1 cellular context compared by ENCODE assay signal in the genomic region with DNA sequence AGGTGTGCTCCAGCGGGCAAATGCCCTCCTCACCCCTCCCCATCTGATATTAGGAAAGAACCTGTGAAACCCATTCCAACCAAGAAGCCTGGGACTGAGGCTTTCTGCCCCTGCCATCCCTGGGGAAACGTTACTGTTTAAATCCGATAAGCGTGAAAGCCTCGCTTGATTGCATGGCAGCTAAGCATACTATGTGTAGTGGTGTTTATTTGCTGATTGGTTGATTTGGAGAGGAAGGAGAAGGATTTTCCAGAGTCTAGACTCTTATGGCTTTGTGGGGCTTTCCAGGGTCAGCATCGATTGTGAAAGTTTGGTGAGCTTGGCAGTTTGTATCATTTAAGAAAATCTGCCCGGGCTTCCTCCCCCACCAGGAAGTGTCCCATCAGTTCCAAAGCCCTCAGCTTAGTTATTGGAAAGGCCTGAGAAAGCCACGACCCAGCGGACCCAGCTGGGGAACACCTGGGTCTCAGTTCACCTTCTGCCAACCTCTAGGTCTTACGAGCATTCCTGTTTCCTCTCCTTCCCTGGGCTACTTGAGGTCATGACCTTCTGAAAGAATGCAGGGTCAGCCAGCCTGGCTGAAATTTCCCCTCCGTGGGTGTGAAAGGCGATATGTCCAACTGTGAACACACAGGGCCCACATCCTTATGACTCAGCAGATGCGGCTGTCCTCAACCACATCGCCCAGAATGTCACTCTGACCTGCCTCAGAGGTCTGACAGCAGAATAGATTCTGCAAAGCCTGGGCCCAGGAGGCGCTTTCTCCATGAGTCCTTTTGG.
TF ChIP-seq lines count a peak whose summit lies in the region.

No MANE protein-coding gene starts in this region.

TF ChIP-seq in K562, 482 proteins besides CTCF, POLR2A, EP300 and RAD21 (continued from another document and continues in another):
- TF ChIP-seq, protein P1, sequence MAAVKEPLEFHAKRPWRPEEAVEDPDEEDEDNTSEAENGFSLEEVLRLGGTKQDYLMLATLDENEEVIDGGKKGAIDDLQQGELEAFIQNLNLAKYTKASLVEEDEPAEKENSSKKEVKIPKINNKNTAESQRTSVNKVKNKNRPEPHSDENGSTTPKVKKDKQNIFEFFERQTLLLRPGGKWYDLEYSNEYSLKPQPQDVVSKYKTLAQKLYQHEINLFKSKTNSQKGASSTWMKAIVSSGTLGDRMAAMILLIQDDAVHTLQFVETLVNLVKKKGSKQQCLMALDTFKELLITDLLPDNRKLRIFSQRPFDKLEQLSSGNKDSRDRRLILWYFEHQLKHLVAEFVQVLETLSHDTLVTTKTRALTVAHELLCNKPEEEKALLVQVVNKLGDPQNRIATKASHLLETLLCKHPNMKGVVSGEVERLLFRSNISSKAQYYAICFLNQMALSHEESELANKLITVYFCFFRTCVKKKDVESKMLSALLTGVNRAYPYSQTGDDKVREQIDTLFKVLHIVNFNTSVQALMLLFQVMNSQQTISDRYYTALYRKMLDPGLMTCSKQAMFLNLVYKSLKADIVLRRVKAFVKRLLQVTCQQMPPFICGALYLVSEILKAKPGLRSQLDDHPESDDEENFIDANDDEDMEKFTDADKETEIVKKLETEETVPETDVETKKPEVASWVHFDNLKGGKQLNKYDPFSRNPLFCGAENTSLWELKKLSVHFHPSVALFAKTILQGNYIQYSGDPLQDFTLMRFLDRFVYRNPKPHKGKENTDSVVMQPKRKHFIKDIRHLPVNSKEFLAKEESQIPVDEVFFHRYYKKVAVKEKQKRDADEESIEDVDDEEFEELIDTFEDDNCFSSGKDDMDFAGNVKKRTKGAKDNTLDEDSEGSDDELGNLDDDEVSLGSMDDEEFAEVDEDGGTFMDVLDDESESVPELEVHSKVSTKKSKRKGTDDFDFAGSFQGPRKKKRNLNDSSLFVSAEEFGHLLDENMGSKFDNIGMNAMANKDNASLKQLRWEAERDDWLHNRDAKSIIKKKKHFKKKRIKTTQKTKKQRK (IDR thresholded peaks at IDR 0.05; ENCODE audit: borderline replicate concordance, low read depth, low read length) = no peak
- TF ChIP-seq TEAD1 (CRISPR knock-in tag; IDR thresholded peaks at IDR 0.05) (peak; percentile 89 to 92), EHMT2 (IDR thresholded peaks at IDR 0.05) (no peak), E2F3 (CRISPR knock-in tag; IDR thresholded peaks at IDR 0.05) (no peak), LEF1 (IDR thresholded peaks at IDR 0.05) (peak; percentile 92), DACH1 (IDR thresholded peaks at IDR 0.05; ENCODE audit: partially characterized antibody) (no peak), HMGN3 (IDR thresholded peaks at IDR 0.05; ENCODE audit: borderline replicate concordance, extremely low read depth, insufficient read length, low read depth, low read length) (no peak), SMAD3 (CRISPR knock-in tag; conservative IDR thresholded peaks at IDR 0.05) (no peak), TEAD4 (IDR thresholded peaks at IDR 0.05; ENCODE audit: low read length) (peak; percentile 87), TEAD4 (CRISPR knock-in tag; IDR thresholded peaks at IDR 0.05; ENCODE audit: borderline replicate concordance) (no peak), NR2C2 (CRISPR knock-in tag; IDR thresholded peaks at IDR 0.05) (peak; percentile 85; the same call in 1 of the 2 replicates), NR2C2 (tag; IDR thresholded peaks at IDR 0.05) (peak; percentile 95), FOXP1 (CRISPR knock-in tag; IDR thresholded peaks at IDR 0.05) (no peak; the same call in 1 of the 2 replicates), MIER1 (IDR thresholded peaks at IDR 0.05; ENCODE audit: low read depth) (no peak), ZNF23 (CRISPR knock-in tag; IDR thresholded peaks at IDR 0.05) (no peak), ZFP1 (CRISPR knock-in tag; IDR thresholded peaks at IDR 0.05) (0 out of 2 replicates have a peak, but pooled peaks have one; percentile 35), SRF (CRISPR knock-in tag; IDR thresholded peaks at IDR 0.05) (peak in 1 of 2 experiments; percentile 58; a peak in 1 of 4 replicates), ESRRB (CRISPR knock-in tag; IDR thresholded peaks at IDR 0.05; ENCODE audit: borderline replicate concordance) (no peak), EP400 (IDR thresholded peaks at IDR 0.05) (peak; percentile 63), KHSRP (IDR thresholded peaks at IDR 0.05) (no peak), DIDO1 (tag; IDR thresholded peaks at IDR 0.05; ENCODE audit: low read depth) (no peak), ZNF24 (IDR thresholded peaks at IDR 0.05) (peak; percentile 54; the same call in 1 of the 2 replicates), HNRNPUL1 (IDR thresholded peaks at IDR 0.05; ENCODE audit: low read length) (no peak)
- TF ChIP-seq, protein P2, sequence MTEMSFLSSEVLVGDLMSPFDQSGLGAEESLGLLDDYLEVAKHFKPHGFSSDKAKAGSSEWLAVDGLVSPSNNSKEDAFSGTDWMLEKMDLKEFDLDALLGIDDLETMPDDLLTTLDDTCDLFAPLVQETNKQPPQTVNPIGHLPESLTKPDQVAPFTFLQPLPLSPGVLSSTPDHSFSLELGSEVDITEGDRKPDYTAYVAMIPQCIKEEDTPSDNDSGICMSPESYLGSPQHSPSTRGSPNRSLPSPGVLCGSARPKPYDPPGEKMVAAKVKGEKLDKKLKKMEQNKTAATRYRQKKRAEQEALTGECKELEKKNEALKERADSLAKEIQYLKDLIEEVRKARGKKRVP (CRISPR knock-in tag; IDR thresholded peaks at IDR 0.05) = peak; percentile 41; the same call in 1 of the 2 replicates
- TF ChIP-seq, protein P3, sequence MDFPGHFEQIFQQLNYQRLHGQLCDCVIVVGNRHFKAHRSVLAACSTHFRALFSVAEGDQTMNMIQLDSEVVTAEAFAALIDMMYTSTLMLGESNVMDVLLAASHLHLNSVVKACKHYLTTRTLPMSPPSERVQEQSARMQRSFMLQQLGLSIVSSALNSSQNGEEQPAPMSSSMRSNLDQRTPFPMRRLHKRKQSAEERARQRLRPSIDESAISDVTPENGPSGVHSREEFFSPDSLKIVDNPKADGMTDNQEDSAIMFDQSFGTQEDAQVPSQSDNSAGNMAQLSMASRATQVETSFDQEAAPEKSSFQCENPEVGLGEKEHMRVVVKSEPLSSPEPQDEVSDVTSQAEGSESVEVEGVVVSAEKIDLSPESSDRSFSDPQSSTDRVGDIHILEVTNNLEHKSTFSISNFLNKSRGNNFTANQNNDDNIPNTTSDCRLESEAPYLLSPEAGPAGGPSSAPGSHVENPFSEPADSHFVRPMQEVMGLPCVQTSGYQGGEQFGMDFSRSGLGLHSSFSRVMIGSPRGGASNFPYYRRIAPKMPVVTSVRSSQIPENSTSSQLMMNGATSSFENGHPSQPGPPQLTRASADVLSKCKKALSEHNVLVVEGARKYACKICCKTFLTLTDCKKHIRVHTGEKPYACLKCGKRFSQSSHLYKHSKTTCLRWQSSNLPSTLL (IDR thresholded peaks at IDR 0.05) = no peak
- TF ChIP-seq, protein P4, sequence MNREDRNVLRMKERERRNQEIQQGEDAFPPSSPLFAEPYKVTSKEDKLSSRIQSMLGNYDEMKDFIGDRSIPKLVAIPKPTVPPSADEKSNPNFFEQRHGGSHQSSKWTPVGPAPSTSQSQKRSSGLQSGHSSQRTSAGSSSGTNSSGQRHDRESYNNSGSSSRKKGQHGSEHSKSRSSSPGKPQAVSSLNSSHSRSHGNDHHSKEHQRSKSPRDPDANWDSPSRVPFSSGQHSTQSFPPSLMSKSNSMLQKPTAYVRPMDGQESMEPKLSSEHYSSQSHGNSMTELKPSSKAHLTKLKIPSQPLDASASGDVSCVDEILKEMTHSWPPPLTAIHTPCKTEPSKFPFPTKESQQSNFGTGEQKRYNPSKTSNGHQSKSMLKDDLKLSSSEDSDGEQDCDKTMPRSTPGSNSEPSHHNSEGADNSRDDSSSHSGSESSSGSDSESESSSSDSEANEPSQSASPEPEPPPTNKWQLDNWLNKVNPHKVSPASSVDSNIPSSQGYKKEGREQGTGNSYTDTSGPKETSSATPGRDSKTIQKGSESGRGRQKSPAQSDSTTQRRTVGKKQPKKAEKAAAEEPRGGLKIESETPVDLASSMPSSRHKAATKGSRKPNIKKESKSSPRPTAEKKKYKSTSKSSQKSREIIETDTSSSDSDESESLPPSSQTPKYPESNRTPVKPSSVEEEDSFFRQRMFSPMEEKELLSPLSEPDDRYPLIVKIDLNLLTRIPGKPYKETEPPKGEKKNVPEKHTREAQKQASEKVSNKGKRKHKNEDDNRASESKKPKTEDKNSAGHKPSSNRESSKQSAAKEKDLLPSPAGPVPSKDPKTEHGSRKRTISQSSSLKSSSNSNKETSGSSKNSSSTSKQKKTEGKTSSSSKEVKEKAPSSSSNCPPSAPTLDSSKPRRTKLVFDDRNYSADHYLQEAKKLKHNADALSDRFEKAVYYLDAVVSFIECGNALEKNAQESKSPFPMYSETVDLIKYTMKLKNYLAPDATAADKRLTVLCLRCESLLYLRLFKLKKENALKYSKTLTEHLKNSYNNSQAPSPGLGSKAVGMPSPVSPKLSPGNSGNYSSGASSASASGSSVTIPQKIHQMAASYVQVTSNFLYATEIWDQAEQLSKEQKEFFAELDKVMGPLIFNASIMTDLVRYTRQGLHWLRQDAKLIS (CRISPR knock-in tag; IDR thresholded peaks at IDR 0.05) = no peak
- TF ChIP-seq, protein P5, sequence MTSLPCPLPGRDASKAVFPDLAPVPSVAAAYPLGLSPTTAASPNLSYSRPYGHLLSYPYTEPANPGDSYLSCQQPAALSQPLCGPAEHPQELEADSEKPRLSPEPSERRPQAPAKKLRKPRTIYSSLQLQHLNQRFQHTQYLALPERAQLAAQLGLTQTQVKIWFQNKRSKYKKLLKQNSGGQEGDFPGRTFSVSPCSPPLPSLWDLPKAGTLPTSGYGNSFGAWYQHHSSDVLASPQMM (CRISPR knock-in tag; IDR thresholded peaks at IDR 0.05) = no peak
- TF ChIP-seq, protein P6, sequence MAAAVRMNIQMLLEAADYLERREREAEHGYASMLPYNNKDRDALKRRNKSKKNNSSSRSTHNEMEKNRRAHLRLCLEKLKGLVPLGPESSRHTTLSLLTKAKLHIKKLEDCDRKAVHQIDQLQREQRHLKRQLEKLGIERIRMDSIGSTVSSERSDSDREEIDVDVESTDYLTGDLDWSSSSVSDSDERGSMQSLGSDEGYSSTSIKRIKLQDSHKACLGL (CRISPR knock-in tag; IDR thresholded peaks at IDR 0.05; ENCODE audit: borderline replicate concordance, poor library complexity, severe bottlenecking) = no peak
- TF ChIP-seq, protein P7, sequence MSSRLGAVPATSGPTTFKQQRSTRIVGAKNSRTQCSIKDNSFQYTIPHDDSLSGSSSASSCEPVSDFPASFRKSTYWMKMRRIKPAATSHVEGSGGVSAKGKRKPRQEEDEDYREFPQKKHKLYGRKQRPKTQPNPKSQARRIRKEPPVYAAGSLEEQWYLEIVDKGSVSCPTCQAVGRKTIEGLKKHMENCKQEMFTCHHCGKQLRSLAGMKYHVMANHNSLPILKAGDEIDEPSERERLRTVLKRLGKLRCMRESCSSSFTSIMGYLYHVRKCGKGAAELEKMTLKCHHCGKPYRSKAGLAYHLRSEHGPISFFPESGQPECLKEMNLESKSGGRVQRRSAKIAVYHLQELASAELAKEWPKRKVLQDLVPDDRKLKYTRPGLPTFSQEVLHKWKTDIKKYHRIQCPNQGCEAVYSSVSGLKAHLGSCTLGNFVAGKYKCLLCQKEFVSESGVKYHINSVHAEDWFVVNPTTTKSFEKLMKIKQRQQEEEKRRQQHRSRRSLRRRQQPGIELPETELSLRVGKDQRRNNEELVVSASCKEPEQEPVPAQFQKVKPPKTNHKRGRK (tag; IDR thresholded peaks at IDR 0.05) = no peak
- TF ChIP-seq, protein P8, sequence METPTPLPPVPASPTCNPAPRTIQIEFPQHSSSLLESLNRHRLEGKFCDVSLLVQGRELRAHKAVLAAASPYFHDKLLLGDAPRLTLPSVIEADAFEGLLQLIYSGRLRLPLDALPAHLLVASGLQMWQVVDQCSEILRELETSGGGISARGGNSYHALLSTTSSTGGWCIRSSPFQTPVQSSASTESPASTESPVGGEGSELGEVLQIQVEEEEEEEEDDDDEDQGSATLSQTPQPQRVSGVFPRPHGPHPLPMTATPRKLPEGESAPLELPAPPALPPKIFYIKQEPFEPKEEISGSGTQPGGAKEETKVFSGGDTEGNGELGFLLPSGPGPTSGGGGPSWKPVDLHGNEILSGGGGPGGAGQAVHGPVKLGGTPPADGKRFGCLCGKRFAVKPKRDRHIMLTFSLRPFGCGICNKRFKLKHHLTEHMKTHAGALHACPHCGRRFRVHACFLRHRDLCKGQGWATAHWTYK (CRISPR knock-in tag; IDR thresholded peaks at IDR 0.05) = peak; percentile 32; the same call in 1 of the 2 replicates
- TF ChIP-seq, protein P9, sequence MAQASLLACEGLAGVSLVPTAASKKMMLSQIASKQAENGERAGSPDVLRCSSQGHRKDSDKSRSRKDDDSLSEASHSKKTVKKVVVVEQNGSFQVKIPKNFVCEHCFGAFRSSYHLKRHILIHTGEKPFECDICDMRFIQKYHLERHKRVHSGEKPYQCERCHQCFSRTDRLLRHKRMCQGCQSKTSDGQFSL (CRISPR knock-in tag; IDR thresholded peaks at IDR 0.05) = no peak
- TF ChIP-seq, protein P9 (tag; IDR thresholded peaks at IDR 0.05) = no peak
- TF ChIP-seq, protein P10, sequence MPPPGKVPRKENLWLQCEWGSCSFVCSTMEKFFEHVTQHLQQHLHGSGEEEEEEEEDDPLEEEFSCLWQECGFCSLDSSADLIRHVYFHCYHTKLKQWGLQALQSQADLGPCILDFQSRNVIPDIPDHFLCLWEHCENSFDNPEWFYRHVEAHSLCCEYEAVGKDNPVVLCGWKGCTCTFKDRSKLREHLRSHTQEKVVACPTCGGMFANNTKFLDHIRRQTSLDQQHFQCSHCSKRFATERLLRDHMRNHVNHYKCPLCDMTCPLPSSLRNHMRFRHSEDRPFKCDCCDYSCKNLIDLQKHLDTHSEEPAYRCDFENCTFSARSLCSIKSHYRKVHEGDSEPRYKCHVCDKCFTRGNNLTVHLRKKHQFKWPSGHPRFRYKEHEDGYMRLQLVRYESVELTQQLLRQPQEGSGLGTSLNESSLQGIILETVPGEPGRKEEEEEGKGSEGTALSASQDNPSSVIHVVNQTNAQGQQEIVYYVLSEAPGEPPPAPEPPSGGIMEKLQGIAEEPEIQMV (tag; conservative IDR thresholded peaks at IDR 0.05; ENCODE audit: low read depth) = no peak
- TF ChIP-seq, protein P11, sequence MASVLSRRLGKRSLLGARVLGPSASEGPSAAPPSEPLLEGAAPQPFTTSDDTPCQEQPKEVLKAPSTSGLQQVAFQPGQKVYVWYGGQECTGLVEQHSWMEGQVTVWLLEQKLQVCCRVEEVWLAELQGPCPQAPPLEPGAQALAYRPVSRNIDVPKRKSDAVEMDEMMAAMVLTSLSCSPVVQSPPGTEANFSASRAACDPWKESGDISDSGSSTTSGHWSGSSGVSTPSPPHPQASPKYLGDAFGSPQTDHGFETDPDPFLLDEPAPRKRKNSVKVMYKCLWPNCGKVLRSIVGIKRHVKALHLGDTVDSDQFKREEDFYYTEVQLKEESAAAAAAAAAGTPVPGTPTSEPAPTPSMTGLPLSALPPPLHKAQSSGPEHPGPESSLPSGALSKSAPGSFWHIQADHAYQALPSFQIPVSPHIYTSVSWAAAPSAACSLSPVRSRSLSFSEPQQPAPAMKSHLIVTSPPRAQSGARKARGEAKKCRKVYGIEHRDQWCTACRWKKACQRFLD (CRISPR knock-in tag; IDR thresholded peaks at IDR 0.05) = peak; percentile 37; the same call in 1 of the 2 replicates
